ENCODE assay signal across 1 cellular context in genomic region chr6:39681566-39682250, GRCh38.
TF ChIP-seq lines count a peak whose summit lies in the region.

No MANE protein-coding gene starts in this region.

TF ChIP-seq in SK-N-SH, 30 proteins besides CTCF, POLR2A, EP300 and RAD21 (continued from another document):
- no peak for TF ChIP-seq FOSL2 (IDR thresholded peaks at IDR 0.05; ENCODE audit: borderline replicate concordance, low read depth)
- TF ChIP-seq ELF1 (IDR thresholded peaks at IDR 0.05), result no peak
- no peak for TF ChIP-seq PBX3 (IDR thresholded peaks at IDR 0.05)
- TF ChIP-seq MEF2A (IDR thresholded peaks at IDR 0.05; ENCODE audit: borderline replicate concordance, low read depth), result no peak
- TF ChIP-seq CHD2 (IDR thresholded peaks at IDR 0.05; ENCODE audit: low read length, partially characterized antibody), result no peak
